1 cellular context compared by ENCODE assay signal in the genomic region with DNA sequence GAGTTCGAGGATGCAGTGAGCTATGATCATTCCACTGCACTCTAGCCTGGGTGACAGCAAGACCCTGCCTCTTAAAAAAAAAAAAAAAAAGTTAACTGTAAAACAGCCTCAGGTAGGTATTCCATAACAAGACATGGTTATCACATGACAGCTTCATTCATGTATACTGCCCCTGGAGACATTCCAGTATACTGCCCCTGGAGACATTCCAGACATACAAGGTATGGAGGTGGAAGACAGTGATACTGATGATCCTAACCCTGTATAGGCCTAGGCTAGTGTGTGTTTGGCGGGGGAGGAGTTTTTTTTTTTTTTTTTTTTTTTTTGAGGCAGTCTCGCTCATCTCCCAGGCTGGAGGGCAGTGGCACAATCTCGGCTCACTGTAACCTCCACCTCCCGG.
TF ChIP-seq lines count a peak whose summit lies in the region.

No MANE protein-coding gene starts in this region.

TF ChIP-seq in GM23338, 12 proteins besides CTCF, POLR2A, EP300 and RAD21 (continued from another document):
- TF ChIP-seq ZNF462 (CRISPR knock-in tag; IDR thresholded peaks at IDR 0.05) = no peak
- TF ChIP-seq CREB1 (CRISPR knock-in tag; IDR thresholded peaks at IDR 0.05; ENCODE audit: low read depth) = no peak
- no peak for TF ChIP-seq ZNF331 (CRISPR knock-in tag; IDR thresholded peaks at IDR 0.05; ENCODE audit: low read depth)
- TF ChIP-seq JUNB (IDR thresholded peaks at IDR 0.05; ENCODE audit: unreplicated experiment) = no peak
- TF ChIP-seq, protein P1, sequence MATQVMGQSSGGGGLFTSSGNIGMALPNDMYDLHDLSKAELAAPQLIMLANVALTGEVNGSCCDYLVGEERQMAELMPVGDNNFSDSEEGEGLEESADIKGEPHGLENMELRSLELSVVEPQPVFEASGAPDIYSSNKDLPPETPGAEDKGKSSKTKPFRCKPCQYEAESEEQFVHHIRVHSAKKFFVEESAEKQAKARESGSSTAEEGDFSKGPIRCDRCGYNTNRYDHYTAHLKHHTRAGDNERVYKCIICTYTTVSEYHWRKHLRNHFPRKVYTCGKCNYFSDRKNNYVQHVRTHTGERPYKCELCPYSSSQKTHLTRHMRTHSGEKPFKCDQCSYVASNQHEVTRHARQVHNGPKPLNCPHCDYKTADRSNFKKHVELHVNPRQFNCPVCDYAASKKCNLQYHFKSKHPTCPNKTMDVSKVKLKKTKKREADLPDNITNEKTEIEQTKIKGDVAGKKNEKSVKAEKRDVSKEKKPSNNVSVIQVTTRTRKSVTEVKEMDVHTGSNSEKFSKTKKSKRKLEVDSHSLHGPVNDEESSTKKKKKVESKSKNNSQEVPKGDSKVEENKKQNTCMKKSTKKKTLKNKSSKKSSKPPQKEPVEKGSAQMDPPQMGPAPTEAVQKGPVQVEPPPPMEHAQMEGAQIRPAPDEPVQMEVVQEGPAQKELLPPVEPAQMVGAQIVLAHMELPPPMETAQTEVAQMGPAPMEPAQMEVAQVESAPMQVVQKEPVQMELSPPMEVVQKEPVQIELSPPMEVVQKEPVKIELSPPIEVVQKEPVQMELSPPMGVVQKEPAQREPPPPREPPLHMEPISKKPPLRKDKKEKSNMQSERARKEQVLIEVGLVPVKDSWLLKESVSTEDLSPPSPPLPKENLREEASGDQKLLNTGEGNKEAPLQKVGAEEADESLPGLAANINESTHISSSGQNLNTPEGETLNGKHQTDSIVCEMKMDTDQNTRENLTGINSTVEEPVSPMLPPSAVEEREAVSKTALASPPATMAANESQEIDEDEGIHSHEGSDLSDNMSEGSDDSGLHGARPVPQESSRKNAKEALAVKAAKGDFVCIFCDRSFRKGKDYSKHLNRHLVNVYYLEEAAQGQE (IDR thresholded peaks at IDR 0.05; ENCODE audit: unreplicated experiment) = no peak
- no peak for TF ChIP-seq ZNF114 (CRISPR knock-in tag; IDR thresholded peaks at IDR 0.05)
- TF ChIP-seq, protein P2, sequence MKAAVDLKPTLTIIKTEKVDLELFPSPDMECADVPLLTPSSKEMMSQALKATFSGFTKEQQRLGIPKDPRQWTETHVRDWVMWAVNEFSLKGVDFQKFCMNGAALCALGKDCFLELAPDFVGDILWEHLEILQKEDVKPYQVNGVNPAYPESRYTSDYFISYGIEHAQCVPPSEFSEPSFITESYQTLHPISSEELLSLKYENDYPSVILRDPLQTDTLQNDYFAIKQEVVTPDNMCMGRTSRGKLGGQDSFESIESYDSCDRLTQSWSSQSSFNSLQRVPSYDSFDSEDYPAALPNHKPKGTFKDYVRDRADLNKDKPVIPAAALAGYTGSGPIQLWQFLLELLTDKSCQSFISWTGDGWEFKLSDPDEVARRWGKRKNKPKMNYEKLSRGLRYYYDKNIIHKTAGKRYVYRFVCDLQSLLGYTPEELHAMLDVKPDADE (IDR thresholded peaks at IDR 0.05) = no peak
- TF ChIP-seq NANOG (IDR thresholded peaks at IDR 0.05; ENCODE audit: borderline replicate concordance) = no peak
- TF ChIP-seq POLR2AphosphoS5 (IDR thresholded peaks at IDR 0.05; ENCODE audit: low read depth) = no peak
